In genomic region chr14:50821471-50822464, GRCh38 we compare ENCODE assay signal across 9 cellular contexts. TPM values are rescaled to one million over a fixed set of nuclear protein-coding genes. Genes with fewer than 3 reads are reported as not detected.
A peak's percentile ranks its signal among the peaks of the same experiment; 100 is the strongest.
DNase-seq lines count a peak whose midpoint lies in the region; ATAC-seq, FAIRE-seq and TF ChIP-seq lines count a peak whose summit lies in the region.
"Had no signal": no experiment of that assay in that cellular context is flagged by ENCODE, and none has a peak within 500 bp of the region (broad histone marks: within the 10 kb centered on the region; RNA-seq: fewer than 3 reads in every experiment).

No MANE protein-coding gene starts in this region.

- H3K4me1 Mint-ChIP-seq in activated naive CD8-positive, alpha-beta T cell treated with anti-CD3 and anti-CD28 coated beads, Interleukin-2, amount 50 U/mL, for 24 hours = peaks cover 87% of the 10 kb centered on the region

- no peaks in the 10 kb centered on the region for H3K27me3 ChIP-seq in SK-N-SH (ENCODE audit: insufficient read depth)

- H3K36me3 ChIP-seq in SK-N-SH (replicated peaks in 1 of 2; ENCODE audit: control insufficient read depth in 1 of 2, insufficient read depth in 2 of 2, low read length in 1 of 2) = peaks cover 10 to 11% of the 10 kb centered on the region in 2 experiments

- POLR2A ChIA-PET in RWPE1 (lab: Yijun Ruan, JAX; ENCODE audit: low non-redundant PET) (interaction anchor here (0.6 kb wide), 1 partner anchor 1152 kb away, joined by 7 read pairs; no protein-coding TSS in a partner anchor), SK-N-SH (lab: Yijun Ruan, JAX) (no interaction called here)

- H4K20me1 ChIP-seq in SK-N-SH (ENCODE audit: insufficient read depth) = peaks cover 64% of the 10 kb centered on the region

- 93% methylated on average over 12 of the region's 13 CpGs for WGBS in SK-N-SH (ENCODE audit: low lambda C conversion rate)

- H3K4me1 ChIP-seq in SK-N-SH (ENCODE audit: control insufficient read depth in 1 of 2, insufficient read depth in 2 of 2, low read depth in 1 of 2, low read length in 1 of 2) = peaks cover 1 to 21% of the 10 kb centered on the region in 2 experiments; a peak in 3 of 4 replicates

- no peaks in the 10 kb centered on the region for H3K27me3 Mint-ChIP-seq in activated naive CD8-positive, alpha-beta T cell treated with anti-CD3 and anti-CD28 coated beads, Interleukin-2, amount 50 U/mL, for 24 hours

- H2AFZ ChIP-seq in SK-N-SH (ENCODE audit: low read depth) = no peak overlapping the region

- peaks cover 4% of the 10 kb centered on the region for H3K9me3 Mint-ChIP-seq in activated naive CD8-positive, alpha-beta T cell treated with anti-CD3 and anti-CD28 coated beads, Interleukin-2, amount 50 U/mL, for 24 hours

- H3K79me2 ChIP-seq in SK-N-SH (ENCODE audit: insufficient read depth) = peaks cover 99% of the 10 kb centered on the region

- DNase-seq in RWPE1 (ENCODE audit: low spot score) (peak; percentile 53), sciatic nerve (ENCODE audit: low spot score) (no peak), RCC 7860 (ENCODE audit: low spot score) (no peak), SK-N-SH (no peak), HCEC 1CT (no peak)
- peak; percentile 55 for DNase-seq in activated naive CD8-positive, alpha-beta T cell treated with anti-CD3 and anti-CD28 coated beads, Interleukin-2, amount 50 U/mL, for 24 hours

- TF ChIP-seq CTCF in RWPE1 (conservative IDR thresholded peaks at IDR 0.05; ENCODE audit: low read depth) (no peak), SK-N-SH (IDR thresholded peaks at IDR 0.05) (no peak)

- H3K27ac ChIP-seq in RWPE1 (peak overlapping the region; percentile 22; the same call in 1 of the 2 replicates), SK-N-SH (ENCODE audit: low read depth in 2 of 2, low read length in 1 of 2) (no peak overlapping the region)

- H3K4me3 ChIP-seq in SK-N-SH (ENCODE audit: low read depth in 2 of 2, low read length in 1 of 2) = no peak overlapping the region

- CTCF ChIA-PET in RWPE1 (lab: Yijun Ruan, JAX) = interaction anchor here (0.5 to 1.4 kb wide), 3 partner anchors 31 to 913 kb away, joined by 3 read pairs; no protein-coding TSS in a partner anchor
- CTCF ChIA-PET in SK-N-SH (lab: Yijun Ruan, JAX) = interaction anchor here (1.1 kb wide), 1 partner anchor 44 kb away, joined by 4 read pairs; no protein-coding TSS in a partner anchor

- peaks cover 9% of the 10 kb centered on the region for H3F3A ChIP-seq in SK-N-SH (replicated peaks; ENCODE audit: insufficient read depth)

- no peak overlapping the region for H3K4me2 ChIP-seq in SK-N-SH

- ATAC-seq in GM18909 (IDR thresholded peaks at IDR 0.05; ENCODE audit: poor library complexity, unreplicated experiment) (peak; percentile 31), sciatic nerve (peak; percentile 38), GM19023 (IDR thresholded peaks at IDR 0.05; ENCODE audit: unreplicated experiment) (no peak)
- ATAC-seq in activated naive CD8-positive, alpha-beta T cell treated with anti-CD3 and anti-CD28 coated beads, Interleukin-2, amount 50 U/mL, for 24 hours = peak; percentile 19

- peak overlapping the region; percentile 87 for H3K27ac Mint-ChIP-seq in activated naive CD8-positive, alpha-beta T cell treated with anti-CD3 and anti-CD28 coated beads, Interleukin-2, amount 50 U/mL, for 24 hours

- no peak overlapping the region for H3K9ac ChIP-seq in SK-N-SH

- FAIRE-seq in RCC 7860 (lab: Jason Lieb, UNC) = no peak

- TF ChIP-seq RAD21 in SK-N-SH (IDR thresholded peaks at IDR 0.05; ENCODE audit: low read length) = no peak

- peaks cover 39% of the 10 kb centered on the region for H3K36me3 Mint-ChIP-seq in activated naive CD8-positive, alpha-beta T cell treated with anti-CD3 and anti-CD28 coated beads, Interleukin-2, amount 50 U/mL, for 24 hours (ENCODE audit: low read depth)

- H3K9me3 ChIP-seq in SK-N-SH = no peaks in the 10 kb centered on the region

- intact Hi-C loops in sciatic nerve (cut with DNase I) = no loop called here

- no peak for TF ChIP-seq EP300 in SK-N-SH (IDR thresholded peaks at IDR 0.05; ENCODE audit: borderline replicate concordance in 1 of 2, low read depth in 1 of 2, low read length in 1 of 2)

- H3K9me2 ChIP-seq in SK-N-SH = no peaks in the 10 kb centered on the region

- H3K4me3 Mint-ChIP-seq in activated naive CD8-positive, alpha-beta T cell treated with anti-CD3 and anti-CD28 coated beads, Interleukin-2, amount 50 U/mL, for 24 hours = peak overlapping the region; percentile 72

TF ChIP-seq in SK-N-SH, 30 proteins besides CTCF, POLR2A, EP300 and RAD21:
- TF ChIP-seq USF1 (IDR thresholded peaks at IDR 0.05; ENCODE audit: borderline replicate concordance, low read depth) = no peak
- TF ChIP-seq REST (IDR thresholded peaks at IDR 0.05; ENCODE audit: low read depth, low read length) = no peak
- no peak for TF ChIP-seq PBX3 (IDR thresholded peaks at IDR 0.05)
- TF ChIP-seq POLR2AphosphoS5 (IDR thresholded peaks at IDR 0.05; ENCODE audit: low read depth, low read length) = no peak
- no peak for TF ChIP-seq GABPA (IDR thresholded peaks at IDR 0.05; ENCODE audit: low read depth)
- TF ChIP-seq GATA2 (CRISPR knock-in tag; IDR thresholded peaks at IDR 0.05) = no peak
TF ChIP-seq in SK-N-SH: peak in this region for 0.

RNA-seq across cellular contexts. Expression of gene NIN, which starts 9.2 kb away (rescaled TPM):
- 48.2 TPM for total RNA-seq in sciatic nerve
- polyA plus RNA-seq in SK-N-SH (2012; rRNA removed) = 10.0 and 11.8 TPM in 2 replicates
- 13.9 and 15.0 TPM in 2 replicates for polyA plus RNA-seq in SK-N-SH (2012; cell fraction: cytosol; rRNA removed)
- polyA plus RNA-seq in SK-N-SH (2012; cell fraction: nucleus; rRNA removed) = 7.3 and 12.6 TPM in 2 replicates

RNA-seq across cellular contexts. Expression of gene ABHD12B, which starts 50.1 kb away (rescaled TPM):
- not detected for total RNA-seq in sciatic nerve
- not detected in 2 replicates for polyA plus RNA-seq in SK-N-SH (2012; rRNA removed)
- polyA plus RNA-seq in SK-N-SH (2012; cell fraction: cytosol; rRNA removed) = not detected in 2 replicates
- polyA plus RNA-seq in SK-N-SH (2012; cell fraction: nucleus; rRNA removed) = not detected in 2 replicates
- polyA plus RNA-seq: fibroblast of lung had no signal

Comparison
In these comparisons a context has a peak if more than half of its experiments do, and no peak if none do; other contexts are left out.
1. DNase-seq: peak in RWPE1 (single experiment) and activated naive CD8-positive, alpha-beta T cell treated with anti-CD3 and anti-CD28 coated beads, Interleukin-2, amount 50 U/mL, for 24 hours (single experiment); none in sciatic nerve (single experiment), RCC 7860 (single experiment), SK-N-SH (single experiment) and HCEC 1CT (single experiment).